Comparison of ENCODE assay signal across 32 cellular contexts in the genomic region with DNA sequence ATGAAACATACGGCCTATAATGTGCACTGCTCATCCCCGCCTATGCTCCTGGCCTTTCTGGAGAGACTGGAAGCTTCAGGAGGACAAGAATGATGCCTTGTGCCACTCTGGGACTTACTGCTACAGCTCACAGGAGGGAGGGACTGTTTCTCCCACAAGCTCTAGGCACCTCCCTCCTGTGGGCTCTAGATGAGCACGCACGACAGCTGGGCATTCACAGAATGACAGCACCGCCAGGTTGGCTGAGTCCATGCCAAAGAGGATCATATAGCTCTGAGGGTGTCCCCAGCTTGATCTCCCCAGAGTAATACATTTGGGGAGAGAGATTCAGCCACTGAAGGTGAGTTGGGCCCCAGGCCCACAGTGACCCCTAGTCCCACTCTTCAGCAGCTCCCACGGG. TPM values are rescaled to one million over a fixed set of nuclear protein-coding genes. Genes with fewer than 3 reads are reported as not detected.
"Had no signal": no experiment of that assay in that cellular context is flagged by ENCODE, and none has a peak within 500 bp of the region (broad histone marks: within the 10 kb centered on the region; RNA-seq: fewer than 3 reads in every experiment).

No MANE protein-coding gene starts in this region.

- H3K27me3 Mint-ChIP-seq: activated naive CD8-positive, alpha-beta T cell had no signal

- DNase-seq: activated CD4-positive, alpha-beta T cell treated with anti-CD3 and anti-CD28 coated beads for 48 hours; activated CD4-positive, alpha-beta T cell treated with anti-CD3 and anti-CD28 coated beads, Interleukin-2, amount 50 U/mL, for 48 hours; activated CD8-positive, alpha-beta memory T cell treated with anti-CD3 and anti-CD28 coated beads for 24 hours; activated effector memory CD4-positive, alpha-beta T cell treated with Interleukin-2 at 50 U/mL for 16 hours; activated naive CD4-positive, alpha-beta T cell treated with Interleukin-2 at 50 U/mL for 16 hours; anterior cingulate cortex; esophagus squamous epithelium; foreskin melanocyte; heart right ventricle; left lung; naive B cell; nephron progenitor cell; retina; stimulated activated CD4-positive, alpha-beta T cell treated with anti-CD3 and anti-CD28 coated beads, Interleukin-2, amount 100 ng/mL, for 48 hours; stimulated activated naive CD8-positive, alpha-beta T cell treated with anti-CD3 and anti-CD28 coated beads, Interleukin-15, Interleukin-2, amounts not matched to agents 100 U/mL and 50 U/mL, for 24 hours; uterus had no signal

- H3K36me3 Mint-ChIP-seq: activated naive CD8-positive, alpha-beta T cell; naive B cell; type B pancreatic cell had no signal

- H3K27ac ChIP-seq: esophagus squamous epithelium, heart right ventricle, left lung, neutrophil, thoracic aorta, uterus had no signal

- H3K9me3 ChIP-seq: esophagus squamous epithelium, heart right ventricle, left lung, mucosa of descending colon, neutrophil, thoracic aorta, uterus had no signal

- ATAC-seq: activated CD4-positive, CD25-positive, alpha-beta regulatory T cell treated with anti-CD3 and anti-CD28 coated beads, Interleukin-2, amount 50 U/mL, for 24 hours; heart right ventricle; mucosa of descending colon had no signal

- H3K4me1 ChIP-seq: esophagus squamous epithelium, heart right ventricle, left lung, uterus had no signal

- H3K4me3 ChIP-seq: esophagus squamous epithelium, heart right ventricle, left lung, mucosa of descending colon, thoracic aorta, uterus had no signal

- H3K9me3 Mint-ChIP-seq: central memory CD8-positive, alpha-beta T cell; dendritic cell treated with granulocyte-macrophage colony-stimulating factor and Interleukin-4, amounts not matched to agents 40 ng/mL and 50 ng/mL, for 4 days; naive B cell; nephron progenitor cell; type B pancreatic cell had no signal

- H3K4me3 Mint-ChIP-seq: activated naive CD8-positive, alpha-beta T cell; central memory CD8-positive, alpha-beta T cell; dendritic cell treated with granulocyte-macrophage colony-stimulating factor and Interleukin-4, amounts not matched to agents 40 ng/mL and 50 ng/mL, for 4 days; naive B cell; nephron progenitor cell; type B pancreatic cell had no signal

- H3K27ac Mint-ChIP-seq: activated naive CD8-positive, alpha-beta T cell; dendritic cell treated with granulocyte-macrophage colony-stimulating factor and Interleukin-4, amounts not matched to agents 40 ng/mL and 50 ng/mL, for 4 days; naive B cell; type B pancreatic cell had no signal

- H3K36me3 ChIP-seq: esophagus squamous epithelium, heart right ventricle, left lung, neutrophil, thoracic aorta, uterus had no signal

- H3K27me3 ChIP-seq: esophagus squamous epithelium, heart right ventricle, left lung, uterus had no signal

- H3K4me1 Mint-ChIP-seq: central memory CD8-positive, alpha-beta T cell had no signal

RNA-seq across cellular contexts. Expression of gene PGC, which starts 10.1 kb away (rescaled TPM):
- total RNA-seq: bronchial epithelial cell; glomerular endothelial cell; heart right ventricle; lung microvascular endothelial cell; mesenteric fat pad; mucosa of descending colon; osteocyte; posterior vena cava; subcutaneous adipose tissue; T-helper 2 cell treated with Interferon-gamma antibody and Interleukin-4, amounts not matched to agents 100 ng/mL and 5 ng/mL, for 36 hours had no signal

RNA-seq across cellular contexts. Expression of gene PRICKLE4, which starts 23.3 kb away (rescaled TPM):
- total RNA-seq: T-helper 2 cell treated with Interferon-gamma antibody and Interleukin-4, amounts not matched to agents 100 ng/mL and 5 ng/mL, for 36 hours had no signal
